ENCODE assay signal across 21 cellular contexts in the genomic region with DNA sequence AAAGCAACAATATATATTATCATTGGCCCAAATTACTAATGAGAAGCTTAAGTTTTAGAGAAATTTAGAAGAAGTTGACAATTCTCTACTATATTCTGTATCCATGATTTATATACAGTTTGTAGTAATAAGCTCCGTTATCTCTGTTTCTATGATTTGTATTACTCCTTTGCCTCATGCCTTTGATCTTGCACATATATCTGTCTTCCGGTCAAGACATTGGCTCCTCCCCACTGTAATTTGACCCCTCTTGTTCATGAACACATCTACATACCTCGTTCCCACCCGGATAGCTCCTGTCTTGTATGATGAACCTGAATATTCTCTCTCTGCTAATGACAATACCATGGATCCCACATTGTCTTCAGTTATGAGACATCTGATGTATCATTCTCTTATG.
DNase-seq lines count a peak whose midpoint lies in the region; ATAC-seq, FAIRE-seq and TF ChIP-seq lines count a peak whose summit lies in the region.
"Had no signal": no experiment of that assay in that cellular context is flagged by ENCODE, and none has a peak within 500 bp of the region (broad histone marks: within the 10 kb centered on the region; RNA-seq: fewer than 3 reads in every experiment).

No MANE protein-coding gene starts in this region.

- no peaks in the 10 kb centered on the region for H3K27me3 Mint-ChIP-seq in nephron (ENCODE audit: low read depth)
- H3K27me3 Mint-ChIP-seq: B cell; CD4-positive, alpha-beta T cell had no signal

- peak; percentile 56 for ATAC-seq in K562
- ATAC-seq: A549; CD8-positive, alpha-beta T cell; GM12878 had no signal

- TF ChIP-seq EP300 in K562 (IDR thresholded peaks at IDR 0.05; ENCODE audit: low read length): no peak

- intact Hi-C loops in K562 (cut with micrococcal nuclease): no loop called here

- no peak for FAIRE-seq in K562 (lab: Jason Lieb, UNC)
- FAIRE-seq: A549, D721Med, GM12892, GM18507 had no signal

- in situ Hi-C loops in K562 (cut with MboI): no loop called here

- H3K4me1 ChIP-seq in HEK293 (ENCODE audit: control insufficient read depth, insufficient read depth, low read length): no peaks in the 10 kb centered on the region
- H3K4me1 ChIP-seq in K562 (replicated peaks in 1 of 2; ENCODE audit: control insufficient read depth in 2 of 2, insufficient read depth in 2 of 2, low read length in 2 of 2): peaks cover 0 to 4% of the 10 kb centered on the region in 2 experiments; a peak in 2 of 5 replicates
- H3K4me1 ChIP-seq: Caco-2 had no signal

- H4K20me1 ChIP-seq in K562 (replicated peaks; ENCODE audit: control insufficient read depth, insufficient read depth, low read length): no peaks in the 10 kb centered on the region
- H4K20me1 ChIP-seq: BLaER1 treated with 17β-estradiol and CSF1 and Interleukin-3, amounts not matched to agents 10 nM and 100 nM had no signal

- H3K27me3 ChIP-seq in K562 (ENCODE audit: control insufficient read depth in 2 of 2, insufficient read depth in 2 of 2, low read length in 2 of 2): no peaks in the 10 kb centered on the region
- H3K27me3 ChIP-seq: BLaER1 treated with 17β-estradiol and CSF1 and Interleukin-3, amounts not matched to agents 10 nM and 100 nM had no signal

- H3K4me3 Mint-ChIP-seq in nephron: no peak overlapping the region
- H3K4me3 Mint-ChIP-seq: B cell; CD4-positive, alpha-beta T cell; CD8-positive, alpha-beta T cell had no signal

- H3K4me3 ChIP-seq in HEK293 (ENCODE audit: low read depth, low read length): no peak overlapping the region
- no peak overlapping the region for H3K4me3 ChIP-seq in K562
- H3K4me3 ChIP-seq: A549; BLaER1 treated with 17β-estradiol and CSF1 and Interleukin-3, amounts not matched to agents 10 nM and 100 nM; GM12878 had no signal

- H3K79me2 ChIP-seq in K562 (ENCODE audit: control insufficient read depth, insufficient read depth, low read length): no peaks in the 10 kb centered on the region

- H3K9me3 ChIP-seq in HEK293 (ENCODE audit: control insufficient read depth, insufficient read depth, low read depth, low read length) (no peaks in the 10 kb centered on the region), K562 (replicated peaks; ENCODE audit: control insufficient read depth, insufficient read depth, low read depth, low read length) (0 out of 2 replicates have a peak, but pooled peaks cover 3% of the 10 kb centered on the region)
- H3K9me3 ChIP-seq: A549; BLaER1 treated with 17β-estradiol and CSF1 and Interleukin-3, amounts not matched to agents 10 nM and 100 nM; Caco-2 had no signal

- H3K9ac ChIP-seq in K562 (ENCODE audit: insufficient read depth in 1 of 2, low read depth in 2 of 2, low read length in 2 of 2): no peak overlapping the region
- H3K9ac ChIP-seq: BLaER1 treated with 17β-estradiol and CSF1 and Interleukin-3, amounts not matched to agents 10 nM and 100 nM had no signal

- H3K36me3 ChIP-seq in HEK293 (ENCODE audit: control insufficient read depth in 2 of 2, insufficient read depth in 1 of 2, low read length in 2 of 2) (no peaks in the 10 kb centered on the region), K562 (ENCODE audit: control insufficient read depth, insufficient read depth, low read length) (no peaks in the 10 kb centered on the region)
- H3K36me3 ChIP-seq: BLaER1 treated with 17β-estradiol and CSF1 and Interleukin-3, amounts not matched to agents 10 nM and 100 nM had no signal

- peaks cover 12% of the 10 kb centered on the region for H3K4me1 Mint-ChIP-seq in nephron
- H3K4me1 Mint-ChIP-seq: B cell had no signal

- BruUV-seq in K562 (replicated peaks; lab: Mats Ljungman, UMichigan): no TSS peak

- no peak for TF ChIP-seq POLR2A in K562 (conservative IDR thresholded peaks at IDR 0.05)

- peaks cover 5% of the 10 kb centered on the region for H3K9me3 Mint-ChIP-seq in nephron

- H3K27ac ChIP-seq in HEK293 (ENCODE audit: extremely low read depth, low read depth, low read length) (no peak overlapping the region), K562 (ENCODE audit: extremely low read depth, low read depth, low read length) (no peak overlapping the region)
- H3K27ac ChIP-seq: 22Rv1; A549; BLaER1 treated with 17β-estradiol and CSF1 and Interleukin-3, amounts not matched to agents 10 nM and 100 nM; C4-2B had no signal

- peak overlapping the region; percentile 11 to 50 (median 31) for H3K27ac Mint-ChIP-seq in nephron
- H3K27ac Mint-ChIP-seq: B cell; CD4-positive, alpha-beta T cell; CD8-positive, alpha-beta T cell had no signal

- no peaks in the 10 kb centered on the region for H3K36me3 Mint-ChIP-seq in nephron (ENCODE audit: low read depth)
- H3K36me3 Mint-ChIP-seq: CD8-positive, alpha-beta T cell had no signal

- peak in 2 of 4 experiments; percentile 11 to 19 for DNase-seq in K562 (ENCODE audit: extremely low read depth in 1 of 4, low spot score in 3 of 4)
- no peak for DNase-seq in iPS-NIHi7 (ENCODE audit: extremely low spot score)
- DNase-seq in GM10248 (ENCODE audit: extremely low spot score): no peak
- DNase-seq: AML-193; Caco-2; Calu3; CD4-positive, alpha-beta T cell; CD8-positive, alpha-beta T cell; DMS79 treated with DMSO at 0.1 percent for 48 hours; GF-D8 had no signal

- POLR2A ChIA-PET in HEK293 (lab: Yijun Ruan, JAX): no interaction called here
- POLR2A ChIA-PET in K562 (lab: Yijun Ruan, JAX): no interaction called here
- POLR2A ChIA-PET in GM10248 (lab: Yijun Ruan, JAX): no interaction called here

- TF ChIP-seq CTCF in HEK293 (tag by site-specific recombination; IDR thresholded peaks at IDR 0.05) (no peak), K562 (IDR thresholded peaks at IDR 0.05 in 2 of 3, conservative IDR thresholded peaks at IDR 0.05 in 1 of 3; ENCODE audit: insufficient read depth in 2 of 3, low read depth in 1 of 3, low read length in 3 of 3) (no peak), nephron (IDR thresholded peaks at IDR 0.05; ENCODE audit: unreplicated experiment in 3 of 3) (no peak), GM10248 (IDR thresholded peaks at IDR 0.05; ENCODE audit: control extremely low read depth, extremely low read depth, low read depth, missing control alignments) (no peak)

- CTCF ChIA-PET in HEK293 (lab: Yijun Ruan, JAX) (no interaction called here), K562 (lab: Yijun Ruan, JAX; ENCODE audit: low intra/inter-chr PET ratio) (no interaction called here), GM10248 (lab: Yijun Ruan, JAX) (no interaction called here)

- 24% methylated on average over 4 of the region's 4 CpGs for WGBS in K562 (ENCODE audit: insufficient coverage, low coverage, missing lambda C conversion rate)

- peak overlapping the region; percentile 46 for H2AFZ ChIP-seq in K562 (ENCODE audit: low read depth, low read length)

- no peaks in the 10 kb centered on the region for H3K9me1 ChIP-seq in K562 (ENCODE audit: control insufficient read depth, insufficient read depth, low read length)

- no peak overlapping the region for H3K4me2 ChIP-seq in K562 (ENCODE audit: insufficient read depth, low read length)
- H3K4me2 ChIP-seq: A549; BLaER1 treated with 17β-estradiol and CSF1 and Interleukin-3, amounts not matched to agents 10 nM and 100 nM had no signal

- TF ChIP-seq RAD21 in K562 (CRISPR knock-in tag; conservative IDR thresholded peaks at IDR 0.05 in 1 of 2, IDR thresholded peaks at IDR 0.05 in 1 of 2): no peak

TF ChIP-seq in HEK293, 187 proteins besides CTCF, POLR2A, EP300 and RAD21:
- peak; percentile 73; the same call in 1 of the 2 replicates for TF ChIP-seq TCF7L2 (IDR thresholded peaks at IDR 0.05; ENCODE audit: borderline replicate concordance, low read depth, low read length)
- TF ChIP-seq MEIS1 (CRISPR knock-in tag; IDR thresholded peaks at IDR 0.05; ENCODE audit: borderline replicate concordance): no peak

TF ChIP-seq in K562, 482 proteins besides CTCF, POLR2A, EP300 and RAD21 (continues in another document):
- no peak for TF ChIP-seq CEBPB (tag; IDR thresholded peaks at IDR 0.05)
- TF ChIP-seq PCBP2 (IDR thresholded peaks at IDR 0.05; ENCODE audit: low read depth, low read length, poor library complexity, severe bottlenecking): no peak
- no peak for TF ChIP-seq CEBPG (CRISPR knock-in tag; IDR thresholded peaks at IDR 0.05)
- TF ChIP-seq CEBPG (tag; conservative IDR thresholded peaks at IDR 0.05 in 1 of 2, IDR thresholded peaks at IDR 0.05 in 1 of 2): 0 out of 4 replicates have a peak, but pooled peaks of 1 of the 2 experiments have one; percentile 28
- TF ChIP-seq, protein P1, sequence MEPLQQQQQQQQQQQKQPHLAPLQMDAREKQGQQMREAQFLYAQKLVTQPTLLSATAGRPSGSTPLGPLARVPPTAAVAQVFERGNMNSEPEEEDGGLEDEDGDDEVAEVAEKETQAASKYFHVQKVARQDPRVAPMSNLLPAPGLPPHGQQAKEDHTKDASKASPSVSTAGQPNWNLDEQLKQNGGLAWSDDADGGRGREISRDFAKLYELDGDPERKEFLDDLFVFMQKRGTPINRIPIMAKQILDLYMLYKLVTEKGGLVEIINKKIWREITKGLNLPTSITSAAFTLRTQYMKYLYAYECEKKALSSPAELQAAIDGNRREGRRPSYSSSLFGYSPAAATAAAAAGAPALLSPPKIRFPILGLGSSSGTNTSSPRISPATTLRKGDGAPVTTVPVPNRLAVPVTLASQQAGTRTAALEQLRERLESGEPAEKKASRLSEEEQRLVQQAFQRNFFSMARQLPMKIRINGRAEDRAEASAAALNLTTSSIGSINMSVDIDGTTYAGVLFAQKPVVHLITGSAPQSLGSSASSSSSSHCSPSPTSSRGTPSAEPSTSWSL (CRISPR knock-in tag; IDR thresholded peaks at IDR 0.05; ENCODE audit: borderline replicate concordance): no peak
- TF ChIP-seq CBX8 (IDR thresholded peaks at IDR 0.05; ENCODE audit: borderline replicate concordance, extremely low read depth, low read depth, low read length, poor library complexity, severe bottlenecking): no peak
- TF ChIP-seq DMBX1 (CRISPR knock-in tag; IDR thresholded peaks at IDR 0.05; ENCODE audit: borderline replicate concordance): no peak
- no peak for TF ChIP-seq CTBP1 (IDR thresholded peaks at IDR 0.05; ENCODE audit: borderline replicate concordance)
- TF ChIP-seq ZNF274 (IDR thresholded peaks at IDR 0.05; ENCODE audit: borderline replicate concordance, low read depth, low read length): no peak; the same call in 1 of the 2 replicates
- TF ChIP-seq NFIX (CRISPR knock-in tag; IDR thresholded peaks at IDR 0.05; ENCODE audit: low read depth): no peak
- TF ChIP-seq ZFP1 (CRISPR knock-in tag; IDR thresholded peaks at IDR 0.05): no peak
